Comparison of ENCODE assay signal across 19 cellular contexts in genomic region chr19:38093154-38093553, GRCh38.
A peak's percentile ranks its signal among the peaks of the same experiment; 100 is the strongest.
DNase-seq lines count a peak whose midpoint lies in the region; ATAC-seq and TF ChIP-seq lines count a peak whose summit lies in the region.
"Had no signal": no experiment of that assay in that cellular context is flagged by ENCODE, and none has a peak within 500 bp of the region (broad histone marks: within the 10 kb centered on the region; RNA-seq: fewer than 3 reads in every experiment).

No MANE protein-coding gene starts in this region.

- no peak overlapping the region for H3K18ac ChIP-seq in IMR-90 (ENCODE audit: low read depth, low read length)

- H3K4me2 ChIP-seq in IMR-90 (ENCODE audit: low read depth, low read length) = no peak overlapping the region

- H3K56ac ChIP-seq in IMR-90 (ENCODE audit: extremely low read depth, insufficient read depth, low read length) = no peak overlapping the region

- no peak overlapping the region for H2AK5ac ChIP-seq in IMR-90 (ENCODE audit: low read depth, low read length)

- H2BK5ac ChIP-seq in IMR-90 (ENCODE audit: low read depth, low read length, poor library complexity, severe bottlenecking) = no peak overlapping the region

- no peak overlapping the region; the same call in 1 of the 2 replicates for H3K23ac ChIP-seq in IMR-90 (ENCODE audit: low read depth, low read length)

- H3K27ac ChIP-seq in IMR-90 (ENCODE audit: insufficient read depth, low read length) = no peak overlapping the region
- H3K27ac ChIP-seq: GM23248 had no signal

- no peaks in the 10 kb centered on the region for H3K27me3 Mint-ChIP-seq in activated naive CD4-positive, alpha-beta T cell treated with anti-CD3 and anti-CD28 coated beads, Interleukin-2, amount 50 U/mL, for 24 hours
- no peaks in the 10 kb centered on the region for H3K27me3 Mint-ChIP-seq in activated B cell treated with CpG ODN at 0.5 μM for 24 hours
- no peaks in the 10 kb centered on the region for H3K27me3 Mint-ChIP-seq in stimulated activated naive B cell treated with anti-CD40 and anti-IgM and Interleukin-4, amounts not matched to agents 10 μg/mL and 1 μg/mL and 100 μg/mL, for 72 hours

- H3K9me3 Mint-ChIP-seq in activated naive CD4-positive, alpha-beta T cell treated with anti-CD3 and anti-CD28 coated beads, Interleukin-2, amount 50 U/mL, for 24 hours = no peaks in the 10 kb centered on the region
- no peaks in the 10 kb centered on the region for H3K9me3 Mint-ChIP-seq in activated B cell treated with CpG ODN at 0.5 μM for 24 hours
- no peaks in the 10 kb centered on the region for H3K9me3 Mint-ChIP-seq in stimulated activated naive B cell treated with anti-CD40 and anti-IgM and Interleukin-4, amounts not matched to agents 10 μg/mL and 1 μg/mL and 100 μg/mL, for 72 hours
- H3K9me3 Mint-ChIP-seq: H9, HFFc6 had no signal

- H3K9ac ChIP-seq in IMR-90 (ENCODE audit: low read depth, low read length) = no peak overlapping the region
- H3K9ac ChIP-seq: GM23248 had no signal

- no peak overlapping the region for H4K8ac ChIP-seq in IMR-90 (ENCODE audit: low read depth in 2 of 2, low read length in 2 of 2)

- H3K4me1 Mint-ChIP-seq in activated naive CD4-positive, alpha-beta T cell treated with anti-CD3 and anti-CD28 coated beads, Interleukin-2, amount 50 U/mL, for 24 hours = peaks cover 4% of the 10 kb centered on the region
- H3K4me1 Mint-ChIP-seq in activated B cell treated with CpG ODN at 0.5 μM for 24 hours = peaks cover 18% of the 10 kb centered on the region
- H3K4me1 Mint-ChIP-seq in stimulated activated naive B cell treated with anti-CD40 and anti-IgM and Interleukin-4, amounts not matched to agents 10 μg/mL and 1 μg/mL and 100 μg/mL, for 72 hours = peaks cover 17 to 18% of the 10 kb centered on the region in 2 donors

- peaks cover 16% of the 10 kb centered on the region for H3K36me3 ChIP-seq in IMR-90 (ENCODE audit: control insufficient read depth, insufficient read depth, low read length)

- in situ Hi-C loops in IMR-90 (cut with MboI; ENCODE audit: low sequenced_read_pairs) = no loop called here

- no peak overlapping the region for H3K4me3 Mint-ChIP-seq in activated naive CD4-positive, alpha-beta T cell treated with anti-CD3 and anti-CD28 coated beads, Interleukin-2, amount 50 U/mL, for 24 hours
- H3K4me3 Mint-ChIP-seq in activated B cell treated with CpG ODN at 0.5 μM for 24 hours = no peak overlapping the region
- no peak overlapping the region for H3K4me3 Mint-ChIP-seq in stimulated activated naive B cell treated with anti-CD40 and anti-IgM and Interleukin-4, amounts not matched to agents 10 μg/mL and 1 μg/mL and 100 μg/mL, for 72 hours
- H3K4me3 Mint-ChIP-seq: HFFc6 had no signal

- DNase-seq in activated naive CD4-positive, alpha-beta T cell treated with Interleukin-2 at 50 U/mL for 16 hours = no peak
- DNase-seq in IMR-90 (no peak), activated B cell treated with CpG ODN at 0.5 μM for 24 hours (no peak), foreskin melanocyte (no peak)
- no peak for DNase-seq in stimulated activated naive B cell treated with anti-CD40 and anti-IgM and Interleukin-4, amounts not matched to agents 10 μg/mL and 1 μg/mL and 100 μg/mL, for 72 hours
- no peak for DNase-seq in activated CD4-positive, CD25-positive, alpha-beta regulatory T cell treated with anti-CD3 and anti-CD28 coated beads, Interleukin-2, amount 50 U/mL, for 72 hours
- DNase-seq in activated T-cell treated with anti-CD3 and anti-CD28 coated beads, Interleukin-2, amount 50 U/mL, for 1 hour = no peak
- DNase-seq: ACHN, Calu3, GM23248, H9, HFFc6, KG1, MM.1S, NCI-H1694 treated with DMSO at 0.1 percent for 48 hours, NCI-H524 treated with DMSO at 0.1 percent for 48 hours, RPMI8226, SHP77 treated with DMSO at 0.1 percent for 48 hours had no signal

- no peak overlapping the region for H4K5ac ChIP-seq in IMR-90 (ENCODE audit: low read depth, low read length)

- peak overlapping the region; percentile 27 for H2AFZ ChIP-seq in IMR-90 (replicated peaks; ENCODE audit: low read length, poor library complexity)
- H2AFZ ChIP-seq: GM23248 had no signal

- no peak for TF ChIP-seq CTCF in IMR-90 (conservative IDR thresholded peaks at IDR 0.05; ENCODE audit: low read depth, low read length)
- TF ChIP-seq CTCF in activated B cell treated with CpG ODN at 0.5 μM for 24 hours (IDR thresholded peaks at IDR 0.05) = no peak

- 64% methylated on average over 4 of the region's 8 CpGs; no CpG with 5 or more reads in 1 of the 2 experiments for WGBS in IMR-90 (ENCODE audit: extremely low coverage in 2 of 2, insufficient read length in 1 of 2), 2 experiments

- peaks cover 6% of the 10 kb centered on the region for H3K36me3 Mint-ChIP-seq in activated naive CD4-positive, alpha-beta T cell treated with anti-CD3 and anti-CD28 coated beads, Interleukin-2, amount 50 U/mL, for 24 hours
- H3K36me3 Mint-ChIP-seq in activated B cell treated with CpG ODN at 0.5 μM for 24 hours (ENCODE audit: low read depth) = peaks cover 72% of the 10 kb centered on the region
- H3K36me3 Mint-ChIP-seq in stimulated activated naive B cell treated with anti-CD40 and anti-IgM and Interleukin-4, amounts not matched to agents 10 μg/mL and 1 μg/mL and 100 μg/mL, for 72 hours = peaks cover 23 to 62% of the 10 kb centered on the region in 2 donors

- no peak overlapping the region for H3K4me3 ChIP-seq in IMR-90 (ENCODE audit: insufficient read depth, low read depth, low read length)
- H3K4me3 ChIP-seq: GM23248 had no signal

- no peak overlapping the region for H3K4ac ChIP-seq in IMR-90 (ENCODE audit: low read depth, low read length)

- no peak overlapping the region for H3K14ac ChIP-seq in IMR-90 (replicated peaks; ENCODE audit: low read depth, low read length)

- H2BK120ac ChIP-seq in IMR-90 (ENCODE audit: low read depth, low read length) = no peak overlapping the region

- H4K91ac ChIP-seq in IMR-90 (ENCODE audit: insufficient read depth, low read depth, low read length) = no peak overlapping the region

- no peak overlapping the region for H2BK15ac ChIP-seq in IMR-90 (ENCODE audit: low read depth, low read length)

- H3K4me1 ChIP-seq in IMR-90 (ENCODE audit: control insufficient read depth, insufficient read depth, low read length) = no peaks in the 10 kb centered on the region

- peak overlapping the region; percentile 12 for H3K27ac Mint-ChIP-seq in activated naive CD4-positive, alpha-beta T cell treated with anti-CD3 and anti-CD28 coated beads, Interleukin-2, amount 50 U/mL, for 24 hours
- H3K27ac Mint-ChIP-seq in activated B cell treated with CpG ODN at 0.5 μM for 24 hours = peak overlapping the region; percentile 41
- peak overlapping the region; percentile 77 for H3K27ac Mint-ChIP-seq in stimulated activated naive B cell treated with anti-CD40 and anti-IgM and Interleukin-4, amounts not matched to agents 10 μg/mL and 1 μg/mL and 100 μg/mL, for 72 hours
- H3K27ac Mint-ChIP-seq: HFFc6 had no signal

- no peak for TF ChIP-seq POLR2A in IMR-90 (IDR thresholded peaks at IDR 0.05; ENCODE audit: low read depth, low read length)

- H3K27me3 ChIP-seq in IMR-90 (ENCODE audit: control insufficient read depth, insufficient read depth, low read length) = no peaks in the 10 kb centered on the region

- no peak overlapping the region for H2AK9ac ChIP-seq in IMR-90 (replicated peaks; ENCODE audit: low read depth, low read length, poor library complexity)

- TF ChIP-seq RAD21 in IMR-90 (IDR thresholded peaks at IDR 0.05; ENCODE audit: low read length) = no peak

- BruUV-seq in IMR-90 (replicated peaks; lab: Mats Ljungman, UMichigan) = no TSS peak

- H3K79me1 ChIP-seq in IMR-90 (ENCODE audit: low read depth in 1 of 2, low read length in 2 of 2) = peaks cover 19 to 57% of the 10 kb centered on the region in 2 experiments

- no peaks in the 10 kb centered on the region for H3K9me1 ChIP-seq in IMR-90 (ENCODE audit: insufficient read depth, low read length)

- POLR2A ChIA-PET in IMR-90 (lab: Charles Lee; ENCODE audit: unreplicated experiment) = no interaction called here
- POLR2A ChIA-PET in activated B cell treated with CpG ODN at 0.5 μM for 24 hours (lab: Charles Lee) = interaction anchor here (0.7 to 1.0 kb wide), 2 partner anchors 33 to 107 kb away, joined by 3 read pairs; no protein-coding TSS in a partner anchor

- intact Hi-C loops in IMR-90 (cut with micrococcal nuclease) = no loop called here
- intact Hi-C loops in activated B cell treated with CpG ODN at 0.5 μM for 24 hours (cut with micrococcal nuclease) = no loop called here

- H3K9me3 ChIP-seq in IMR-90 (ENCODE audit: control insufficient read depth, insufficient read depth, low read length) = no peaks in the 10 kb centered on the region

- dilution Hi-C loops in IMR-90 (cut with HindIII; ENCODE audit: low sequenced_read_pairs, unreplicated experiment) = no loop called here

- CTCF ChIA-PET in IMR-90 (lab: Yijun Ruan, JAX) (no interaction called here), activated B cell treated with CpG ODN at 0.5 μM for 24 hours (lab: Charles Lee) (interaction anchor here (1.7 kb wide), 1 partner anchor 8 kb away, joined by 6 read pairs; no protein-coding TSS in a partner anchor)

- peaks cover 3% of the 10 kb centered on the region; the same call in 1 of the 2 replicates for H4K20me1 ChIP-seq in IMR-90 (ENCODE audit: insufficient read depth, low read length)

- no peak overlapping the region for H2BK20ac ChIP-seq in IMR-90 (ENCODE audit: low read depth, low read length)

- ATAC-seq in IMR-90 (ENCODE audit: low read depth) = no peak
- no peak for ATAC-seq in activated B cell treated with CpG ODN at 0.5 μM for 24 hours (ENCODE audit: low read depth)
- ATAC-seq in stimulated activated naive B cell treated with anti-CD40 and anti-IgM and Interleukin-4, amounts not matched to agents 10 μg/mL and 1 μg/mL and 100 μg/mL, for 72 hours (replicated peaks) = no peak

TF ChIP-seq in IMR-90, 13 proteins besides CTCF, POLR2A, EP300 and RAD21 (continues in another document):
- TF ChIP-seq RFX5 (IDR thresholded peaks at IDR 0.05; ENCODE audit: low read depth, low read length) (no peak), CEBPB (IDR thresholded peaks at IDR 0.05; ENCODE audit: low read depth, low read length) (no peak), CHD1 (IDR thresholded peaks at IDR 0.05; ENCODE audit: low read depth, low read length) (no peak), NFE2L2 (IDR thresholded peaks at IDR 0.05; ENCODE audit: low read depth, low read length) (no peak), MAFK (IDR thresholded peaks at IDR 0.05; ENCODE audit: low read depth, low read length) (no peak), BHLHE40 (IDR thresholded peaks at IDR 0.05; ENCODE audit: low read depth, low read length) (no peak), MAZ (IDR thresholded peaks at IDR 0.05; ENCODE audit: borderline replicate concordance, low read depth, low read length) (no peak), USF2 (IDR thresholded peaks at IDR 0.05; ENCODE audit: low read depth, low read length) (no peak), SMC3 (IDR thresholded peaks at IDR 0.05; ENCODE audit: low read depth, low read length) (no peak)

Comparison
In these comparisons a context has a peak if more than half of its experiments do, and no peak if none do; other contexts are left out.
1. H3K27ac Mint-ChIP-seq: peak in every context shown above with its lines; median percentile 77 in stimulated activated naive B cell treated with anti-CD40 and anti-IgM and Interleukin-4, amounts not matched to agents 10 μg/mL and 1 μg/mL and 100 μg/mL, for 72 hours; 41 in activated B cell treated with CpG ODN at 0.5 μM for 24 hours; 12 in activated naive CD4-positive, alpha-beta T cell treated with anti-CD3 and anti-CD28 coated beads, Interleukin-2, amount 50 U/mL, for 24 hours.